In the genomic region with DNA sequence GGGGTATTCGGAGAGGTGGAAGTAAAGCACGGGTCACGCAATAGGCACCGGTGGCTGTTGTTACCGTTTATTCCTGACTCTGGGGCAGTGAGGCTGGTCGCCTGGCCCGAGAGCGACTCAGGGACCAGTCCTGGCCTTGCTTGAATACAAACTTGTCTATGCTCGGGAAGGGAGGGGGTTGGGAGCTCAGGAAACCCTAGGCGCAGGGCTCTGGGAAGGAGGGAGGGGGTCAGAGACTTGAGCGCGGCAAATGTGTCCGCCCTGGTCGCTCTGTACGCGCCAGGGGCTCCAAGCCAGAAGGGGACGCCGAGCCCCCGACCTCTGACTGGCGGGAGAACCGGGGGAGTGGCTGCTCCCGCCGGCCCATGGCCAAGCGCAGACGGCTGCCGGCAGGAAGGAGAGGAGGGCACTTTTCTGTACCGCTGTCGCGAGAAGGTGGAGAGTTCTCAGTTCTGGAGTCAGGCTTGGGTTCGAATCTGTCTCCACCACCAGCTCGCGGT, we compare ENCODE assay signal across 8 cellular contexts. TPM values are rescaled to one million over a fixed set of nuclear protein-coding genes. Genes with fewer than 3 reads are reported as not detected.
DNase-seq lines count a peak whose midpoint lies in the region; ATAC-seq and TF ChIP-seq lines count a peak whose summit lies in the region.

No MANE protein-coding gene starts in this region.

- H3K4me3 Mint-ChIP-seq in osteocyte (ENCODE audit: unreplicated experiment) = peak overlapping the region; percentile 76

- H3K4me1 ChIP-seq in ES-I3 (ENCODE audit: insufficient read depth, low read length) (no peaks in the 10 kb centered on the region), gastroesophageal sphincter (peaks cover 0 to 29% (median 21%) of the 10 kb centered on the region in 3 donors)

- H3K27ac ChIP-seq in gastroesophageal sphincter = peak overlapping the region in 1 of 4 donors; percentile 73
- no peak overlapping the region for H3K27ac ChIP-seq in caudate nucleus (ENCODE audit: low read depth, low read length)

- WGBS in gastroesophageal sphincter (ENCODE audit: low coverage in 1 of 2), 2 donors = 3% methylated on average over 8 of the region's 32 CpGs; no CpG with 5 or more reads in 1 of the 2 donors

- H3K4me1 Mint-ChIP-seq in osteocyte (ENCODE audit: unreplicated experiment) = peaks cover 20% of the 10 kb centered on the region

- peak overlapping the region; percentile 90 for H3K9ac ChIP-seq in ES-I3 (ENCODE audit: low read depth, low read length)

- H3K9me3 ChIP-seq in ES-I3 (ENCODE audit: control insufficient read depth, insufficient read depth, low read length) (no peaks in the 10 kb centered on the region), gastroesophageal sphincter (no peaks in the 10 kb centered on the region)

- no peak for TF ChIP-seq CTCF in gastroesophageal sphincter (IDR thresholded peaks at IDR 0.05)
- TF ChIP-seq CTCF in osteocyte (IDR thresholded peaks at IDR 0.05) = no peak

- no peaks in the 10 kb centered on the region; the same call in 1 of the 2 replicates for H3K36me3 ChIP-seq in ES-I3 (ENCODE audit: insufficient read depth, low read length)
- H3K36me3 ChIP-seq in gastroesophageal sphincter = no peaks in the 10 kb centered on the region

- DNase-seq in NCI-H1694 (lab: John Stamatoyannopoulos, UW) (peak; percentile 43), osteocyte (ENCODE audit: extremely low spot score, unreplicated experiment) (no peak), SIG-M5 treated with dmso at 0.1 percent for 504 hours (lab: John Stamatoyannopoulos, UW; ENCODE audit: unreplicated experiment) (no peak), caudate nucleus (lab: John Stamatoyannopoulos, UW) (no peak)

- H3K27ac Mint-ChIP-seq in osteocyte (ENCODE audit: unreplicated experiment) = peak overlapping the region; percentile 5

- peaks cover 51% of the 10 kb centered on the region for H3K27me3 ChIP-seq in gastroesophageal sphincter

- peak overlapping the region; percentile 17 to 64 for H3K4me3 ChIP-seq in gastroesophageal sphincter

- TF ChIP-seq EP300 in gastroesophageal sphincter (IDR thresholded peaks at IDR 0.05) = no peak

- no peak for TF ChIP-seq POLR2A in gastroesophageal sphincter (IDR thresholded peaks at IDR 0.05)

- H3K27me3 Mint-ChIP-seq in osteocyte (ENCODE audit: unreplicated experiment) = peaks cover 23% of the 10 kb centered on the region

- H3K36me3 Mint-ChIP-seq in osteocyte (ENCODE audit: unreplicated experiment) = no peaks in the 10 kb centered on the region

- H3K9me3 Mint-ChIP-seq in osteocyte (ENCODE audit: unreplicated experiment) = no peaks in the 10 kb centered on the region

- ATAC-seq in gastroesophageal sphincter (peak; percentile 15), GM19395 (IDR thresholded peaks at IDR 0.05; ENCODE audit: unreplicated experiment) (no peak), HG02981 (IDR thresholded peaks at IDR 0.05; ENCODE audit: unreplicated experiment) (no peak)

RNA-seq across cellular contexts. Expression of a gene that starts 1.5 kb away (rescaled TPM):
- total RNA-seq in gastroesophageal sphincter = 1 to 10 TPM in 3 of 4 donors, under 1 TPM in 1; 0.22 to 3.4 (median 1.2) TPM
- 2.0 and 3.3 TPM in 2 replicates for total RNA-seq in osteocyte
